1 cellular context compared by ENCODE assay signal in genomic region chr19:57664269-57665127, GRCh38.
TF ChIP-seq lines count a peak whose summit lies in the region.

No MANE protein-coding gene starts in this region.

TF ChIP-seq in HepG2, 621 proteins besides CTCF, POLR2A, EP300 and RAD21 (continued from another document and continues in another):
- TF ChIP-seq PRDM4 (CRISPR knock-in tag; IDR thresholded peaks at IDR 0.05; ENCODE audit: borderline replicate concordance) (no peak), GATA4 (IDR thresholded peaks at IDR 0.05; ENCODE audit: borderline replicate concordance, low read depth) (0 out of 2 replicates have a peak, but pooled peaks have one; percentile 32), ZSCAN25 (CRISPR knock-in tag; IDR thresholded peaks at IDR 0.05) (no peak), SOX5 (CRISPR knock-in tag; IDR thresholded peaks at IDR 0.05; ENCODE audit: borderline replicate concordance) (no peak), NFIC (IDR thresholded peaks at IDR 0.05; ENCODE audit: low read length) (no peak), ZFP1 (CRISPR knock-in tag; IDR thresholded peaks at IDR 0.05) (0 out of 2 replicates have a peak, but pooled peaks have one; percentile 9), RELA (CRISPR knock-in tag; IDR thresholded peaks at IDR 0.05) (no peak), ARNT (IDR thresholded peaks at IDR 0.05) (no peak), ZBTB42 (CRISPR knock-in tag; IDR thresholded peaks at IDR 0.05) (no peak), GZF1 (CRISPR knock-in tag; IDR thresholded peaks at IDR 0.05) (no peak), ELF4 (CRISPR knock-in tag; IDR thresholded peaks at IDR 0.05; ENCODE audit: borderline replicate concordance) (no peak), NCOA1 (CRISPR knock-in tag; IDR thresholded peaks at IDR 0.05) (no peak), MLXIP (CRISPR knock-in tag; IDR thresholded peaks at IDR 0.05; ENCODE audit: borderline replicate concordance) (no peak), PHB2 (IDR thresholded peaks at IDR 0.05; ENCODE audit: partially characterized antibody) (no peak), ZNF547 (CRISPR knock-in tag; IDR thresholded peaks at IDR 0.05) (no peak), NCOA2 (CRISPR knock-in tag; IDR thresholded peaks at IDR 0.05) (no peak), ZNF83 (CRISPR knock-in tag; IDR thresholded peaks at IDR 0.05; ENCODE audit: borderline replicate concordance) (no peak), HOXA9 (CRISPR knock-in tag; IDR thresholded peaks at IDR 0.05; ENCODE audit: borderline replicate concordance) (no peak), ZNF337 (CRISPR knock-in tag; IDR thresholded peaks at IDR 0.05; ENCODE audit: borderline replicate concordance, low read depth) (no peak), CCDC6 (CRISPR knock-in tag; IDR thresholded peaks at IDR 0.05) (peak; percentile 44; the same call in 1 of the 2 replicates), AGO2 (optimal IDR thresholded peaks at IDR 0.05; ENCODE audit: low read depth, low read length) (peak; percentile 72), ZNF205 (CRISPR knock-in tag; IDR thresholded peaks at IDR 0.05) (no peak), LBX2 (CRISPR knock-in tag; IDR thresholded peaks at IDR 0.05; ENCODE audit: borderline replicate concordance) (no peak), ZNF530 (CRISPR knock-in tag; IDR thresholded peaks at IDR 0.05; ENCODE audit: low read depth) (0 out of 2 replicates have a peak, but pooled peaks have one; percentile 79), ZBTB7B (CRISPR knock-in tag; IDR thresholded peaks at IDR 0.05) (peak; percentile 50; the same call in 1 of the 2 replicates), ZNF354B (CRISPR knock-in tag; IDR thresholded peaks at IDR 0.05) (no peak), NFIB (CRISPR knock-in tag; IDR thresholded peaks at IDR 0.05; ENCODE audit: borderline replicate concordance) (no peak), HOXD1 (CRISPR knock-in tag; IDR thresholded peaks at IDR 0.05) (peak; percentile 75; the same call in 1 of the 2 replicates), AFF4 (CRISPR knock-in tag; IDR thresholded peaks at IDR 0.05) (no peak), AHDC1 (CRISPR knock-in tag; IDR thresholded peaks at IDR 0.05; ENCODE audit: borderline replicate concordance) (no peak), BCLAF1 (IDR thresholded peaks at IDR 0.05) (no peak), GPN1 (CRISPR knock-in tag; IDR thresholded peaks at IDR 0.05; ENCODE audit: borderline replicate concordance) (no peak), ISX (CRISPR knock-in tag; conservative IDR thresholded peaks at IDR 0.05) (no peak), MTF2 (CRISPR knock-in tag; IDR thresholded peaks at IDR 0.05; ENCODE audit: borderline replicate concordance) (no peak), ZNF598 (CRISPR knock-in tag; IDR thresholded peaks at IDR 0.05; ENCODE audit: borderline replicate concordance) (0 out of 2 replicates have a peak, but pooled peaks have one; percentile 22), NR0B2 (CRISPR knock-in tag; IDR thresholded peaks at IDR 0.05) (no peak), ZNF333 (CRISPR knock-in tag; IDR thresholded peaks at IDR 0.05; ENCODE audit: borderline replicate concordance) (no peak; the same call in 1 of the 2 replicates), MTF1 (CRISPR knock-in tag; IDR thresholded peaks at IDR 0.05) (no peak), KLF9 (CRISPR knock-in tag; IDR thresholded peaks at IDR 0.05; ENCODE audit: low read depth) (no peak), XBP1 (CRISPR knock-in tag; IDR thresholded peaks at IDR 0.05) (no peak), ZC3H4 (CRISPR knock-in tag; IDR thresholded peaks at IDR 0.05; ENCODE audit: borderline replicate concordance) (no peak), LCORL (IDR thresholded peaks at IDR 0.05) (no peak), LCORL (CRISPR knock-in tag; IDR thresholded peaks at IDR 0.05) (peak; percentile 66), ZNF33A (CRISPR knock-in tag; IDR thresholded peaks at IDR 0.05; ENCODE audit: borderline replicate concordance) (no peak), HDAC2 (CRISPR knock-in tag; IDR thresholded peaks at IDR 0.05) (0 out of 2 replicates have a peak, but pooled peaks have one; percentile 19), ZBTB14 (CRISPR knock-in tag; IDR thresholded peaks at IDR 0.05) (no peak)
